Comparison of ENCODE assay signal across 23 cellular contexts in genomic region chr11:82967381-82967780, GRCh38.
DNase-seq lines count a peak whose midpoint lies in the region; ATAC-seq, FAIRE-seq and TF ChIP-seq lines count a peak whose summit lies in the region.
"Had no signal": no experiment of that assay in that cellular context is flagged by ENCODE, and none has a peak within 500 bp of the region (broad histone marks: within the 10 kb centered on the region; RNA-seq: fewer than 3 reads in every experiment).

No MANE protein-coding gene starts in this region.

- H3K79me2 ChIP-seq in HepG2 (ENCODE audit: insufficient read depth, low read length): no peaks in the 10 kb centered on the region

- CTCF ChIA-PET in HepG2 (lab: Yijun Ruan, JAX; ENCODE audit: low intra/inter-chr PET ratio, low total read pairs): no interaction called here

- no peaks in the 10 kb centered on the region for H4K20me1 ChIP-seq in HepG2 (ENCODE audit: insufficient read depth, low read length)
- H4K20me1 ChIP-seq: BLaER1 had no signal

- TF ChIP-seq POLR2A in right lobe of liver (IDR thresholded peaks at IDR 0.05): no peak
- TF ChIP-seq POLR2A in HepG2 (IDR thresholded peaks at IDR 0.05; ENCODE audit: insufficient read depth in 1 of 2, low read depth in 2 of 2, low read length in 2 of 2): no peak

- WGBS in right lobe of liver (ENCODE audit: insufficient coverage, low coverage, low lambda C conversion rate, missing lambda C conversion rate): 56% methylated on average over 4 of the region's 4 CpGs
- 48% methylated on average over 4 of the region's 4 CpGs for WGBS in HepG2 (ENCODE audit: low lambda C conversion rate)

- intact Hi-C loops in right lobe of liver (cut with DNase I) (no loop called here), HepG2 (cut with micrococcal nuclease; ENCODE audit: unreplicated experiment) (no loop called here)

- TF ChIP-seq CTCF in right lobe of liver (IDR thresholded peaks at IDR 0.05) (no peak), HepG2 (CRISPR knock-in tag; IDR thresholded peaks at IDR 0.05) (no peak)

- TF ChIP-seq EP300 in HepG2 (IDR thresholded peaks at IDR 0.05; ENCODE audit: low read depth in 2 of 2, low read length in 2 of 2) (no peak), HepG2 (CRISPR knock-in tag; IDR thresholded peaks at IDR 0.05; ENCODE audit: borderline replicate concordance) (no peak)

- BruUV-seq in HepG2 (replicated peaks; lab: Mats Ljungman, UMichigan): no TSS peak

- no peak overlapping the region for H3K4me3 ChIP-seq in right lobe of liver
- H3K4me3 ChIP-seq in HepG2 (replicated peaks in 1 of 3; ENCODE audit: insufficient read depth in 1 of 3, low read depth in 2 of 3, low read length in 3 of 3): no peak overlapping the region
- H3K4me3 ChIP-seq: BLaER1, GM12878, GM23248 had no signal

- no peaks in the 10 kb centered on the region for H3K36me3 ChIP-seq in right lobe of liver
- no peaks in the 10 kb centered on the region for H3K36me3 ChIP-seq in HepG2 (replicated peaks in 1 of 2; ENCODE audit: control insufficient read depth in 1 of 2, insufficient read depth in 2 of 2, low read length in 2 of 2)
- H3K36me3 ChIP-seq: BLaER1 had no signal

- H3K9me3 ChIP-seq in right lobe of liver (no peaks in the 10 kb centered on the region), HepG2 (ENCODE audit: low read length) (no peaks in the 10 kb centered on the region)

- H3K27me3 ChIP-seq in right lobe of liver: no peaks in the 10 kb centered on the region
- H3K27me3 ChIP-seq in HepG2 (ENCODE audit: control insufficient read depth in 1 of 2, insufficient read depth in 2 of 2, low read length in 2 of 2): no peaks in the 10 kb centered on the region; a peak in 1 of 5 replicates
- H3K27me3 ChIP-seq: BLaER1 had no signal

- no peak overlapping the region for H3K9ac ChIP-seq in HepG2 (ENCODE audit: insufficient read depth, low read depth, low read length)
- H3K9ac ChIP-seq: BLaER1, GM23248 had no signal

- H3K27ac ChIP-seq in right lobe of liver (no peak overlapping the region), HepG2 (ENCODE audit: extremely low read length, insufficient read depth, low read length) (no peak overlapping the region)
- H3K27ac ChIP-seq: 22Rv1, BLaER1, C4-2B, GM23248 had no signal

- peak; percentile 31 to 85 (median 40) for ATAC-seq in right lobe of liver
- no peak for ATAC-seq in HepG2
- peak; percentile 71 for ATAC-seq in left lobe of liver
- no peak for ATAC-seq in HG02852 (IDR thresholded peaks at IDR 0.05; ENCODE audit: unreplicated experiment)
- ATAC-seq: GM12878 had no signal

- DNase-seq in right lobe of liver (no peak), HepG2 (ENCODE audit: low spot score) (no peak), NCI-H146 treated with DMSO at 0.1 percent for 48 hours (lab: John Stamatoyannopoulos, UW; ENCODE audit: unreplicated experiment) (peak; percentile 15), left lobe of liver (ENCODE audit: low spot score) (no peak)
- no peak for DNase-seq in activated CD4-positive, alpha-beta T cell treated with anti-CD3 and anti-CD28 coated beads, Interleukin-2, amount 50 U/mL, for 1 hour
- DNase-seq: CD4-positive, CD25-positive, alpha-beta regulatory T cell; CD8-positive, alpha-beta memory T cell; DMS 273 treated with DMSO at 0.1 percent for 48 hours; DMS79; EL; GDM1; GM23248; H7; HCEC 1CT had no signal

- FAIRE-seq in HepG2 (lab: Jason Lieb, UNC): no peak
- FAIRE-seq: A204.1, D721Med, GM12878, GM19239, H1 had no signal

- no peak for TF ChIP-seq RAD21 in HepG2 (CRISPR knock-in tag; IDR thresholded peaks at IDR 0.05)

- H3K4me1 ChIP-seq in right lobe of liver (no peaks in the 10 kb centered on the region), HepG2 (ENCODE audit: insufficient read depth, low read length) (peaks cover 9% of the 10 kb centered on the region)

- no peak overlapping the region for H3K4me2 ChIP-seq in HepG2 (ENCODE audit: low read depth, low read length)
- H3K4me2 ChIP-seq: BLaER1 had no signal

- in situ Hi-C loops in HepG2 (cut with HindIII; ENCODE audit: extremely low pct_ligation_motif_present, low pct_unique_long_range_greater_than_20kb): no loop called here

- POLR2A ChIA-PET in HepG2 (lab: Yijun Ruan, JAX): interaction anchor here (0.7 kb wide), 1 partner anchor 95 kb away, joined by 3 read pairs; no protein-coding TSS in a partner anchor

- H2AFZ ChIP-seq in HepG2 (ENCODE audit: low read length): no peak overlapping the region
- H2AFZ ChIP-seq: GM23248 had no signal

TF ChIP-seq in HepG2, 621 proteins besides CTCF, POLR2A, EP300 and RAD21:
- no peak for TF ChIP-seq SAP130 (CRISPR knock-in tag; IDR thresholded peaks at IDR 0.05; ENCODE audit: low read depth)
- TF ChIP-seq PHF5A (CRISPR knock-in tag; IDR thresholded peaks at IDR 0.05; ENCODE audit: low read depth, unreplicated experiment): no peak
- no peak for TF ChIP-seq NPAS2 (CRISPR knock-in tag; IDR thresholded peaks at IDR 0.05; ENCODE audit: borderline replicate concordance)
- no peak for TF ChIP-seq ATF7-NPFF (CRISPR knock-in tag; IDR thresholded peaks at IDR 0.05; ENCODE audit: low read depth)
- TF ChIP-seq ZNF329 (CRISPR knock-in tag; IDR thresholded peaks at IDR 0.05; ENCODE audit: low read depth): no peak
- TF ChIP-seq ZSCAN9 (CRISPR knock-in tag; IDR thresholded peaks at IDR 0.05; ENCODE audit: borderline replicate concordance): no peak
- TF ChIP-seq NFIC (IDR thresholded peaks at IDR 0.05; ENCODE audit: low read length): no peak
- TF ChIP-seq GMEB2 (CRISPR knock-in tag; IDR thresholded peaks at IDR 0.05; ENCODE audit: low read depth): no peak
- TF ChIP-seq HNF1A (IDR thresholded peaks at IDR 0.05; ENCODE audit: low read depth): no peak
- TF ChIP-seq HNF1A (CRISPR knock-in tag; IDR thresholded peaks at IDR 0.05; ENCODE audit: borderline replicate concordance): no peak
- TF ChIP-seq ZSCAN31 (CRISPR knock-in tag; IDR thresholded peaks at IDR 0.05; ENCODE audit: low read depth): no peak
- no peak for TF ChIP-seq FOSL1 (CRISPR knock-in tag; IDR thresholded peaks at IDR 0.05; ENCODE audit: borderline replicate concordance)

Comparison
In these comparisons a context has a peak if more than half of its experiments do, and no peak if none do; other contexts are left out.
1. ATAC-seq: peak in right lobe of liver (4 of 4) and left lobe of liver (single experiment); none in HepG2 (single experiment) and HG02852 (single experiment).